In genomic region chrX:133638285-133638684, GRCh38 we compare ENCODE assay signal across 20 cellular contexts.
DNase-seq lines count a peak whose midpoint lies in the region; ATAC-seq, FAIRE-seq and TF ChIP-seq lines count a peak whose summit lies in the region.
"Had no signal": no experiment of that assay in that cellular context is flagged by ENCODE, and none has a peak within 500 bp of the region (broad histone marks: within the 10 kb centered on the region; RNA-seq: fewer than 3 reads in every experiment).

No MANE protein-coding gene starts in this region.

- FAIRE-seq in bronchial epithelial cell (lab: Jason Lieb, UNC) = no peak
- FAIRE-seq: HTR-8/SVneo had no signal

- no peak for DNase-seq in H9
- peak; percentile 17 for DNase-seq in NCI-H2107 treated with DMSO at 0.1 percent for 48 hours (lab: John Stamatoyannopoulos, UW; ENCODE audit: unreplicated experiment)
- peak; percentile 70 for DNase-seq in bronchial epithelial cell (ENCODE audit: low read depth)
- DNase-seq in AG08395 (ENCODE audit: low spot score) = no peak
- no peak for DNase-seq in NCI-H2196 (lab: John Stamatoyannopoulos, UW; ENCODE audit: unreplicated experiment)
- no peak for DNase-seq in kidney glomerular epithelial cell (lab: John Stamatoyannopoulos, UW)
- DNase-seq: activated CD4-positive, alpha-beta T cell treated with anti-CD3 and anti-CD28 coated beads for 4 hours; activated effector memory CD4-positive, alpha-beta T cell treated with Interleukin-2 at 50 U/mL for 16 hours; CD4-positive, CD25-positive, alpha-beta regulatory T cell; central memory CD4-positive, alpha-beta T cell; glutamatergic neuron; NCI-H1417; NCI-H2227 treated with DMSO at 0.1 percent for 48 hours; retina; RPMI8226 had no signal

- H3K4me2 ChIP-seq in H9 (ENCODE audit: insufficient read depth, insufficient read length, low read length) = no peak overlapping the region

- TF ChIP-seq CTCF in H9 (conservative IDR thresholded peaks at IDR 0.05) (no peak), bronchial epithelial cell (IDR thresholded peaks at IDR 0.05; ENCODE audit: insufficient read depth, low read length, severe bottlenecking) (no peak), nephron (IDR thresholded peaks at IDR 0.05; ENCODE audit: unreplicated experiment in 3 of 3) (no peak)

- no peaks in the 10 kb centered on the region for H3K9me3 ChIP-seq in H9 (ENCODE audit: control insufficient read depth, low read depth, low read length)
- H3K9me3 ChIP-seq: adrenal gland had no signal

- H4K5ac ChIP-seq in H9 (ENCODE audit: insufficient read length, low read depth, low read length) = no peak overlapping the region

- H3K79me1 ChIP-seq in H9 (ENCODE audit: insufficient read depth, low read depth, low read length, poor library complexity, severe bottlenecking) = no peaks in the 10 kb centered on the region

- H3T11ph ChIP-seq in H9 (ENCODE audit: low read length) = no peak overlapping the region

- no peak overlapping the region for H3K14ac ChIP-seq in H9 (ENCODE audit: insufficient read depth, low read length)

- H3K9me3 Mint-ChIP-seq in H9 = no peaks in the 10 kb centered on the region
- H3K9me3 Mint-ChIP-seq in nephron = no peaks in the 10 kb centered on the region

- peak overlapping the region; percentile 37 for H2AK5ac ChIP-seq in H9 (ENCODE audit: insufficient read length, low read length)

- H3K27me3 ChIP-seq in H9 (ENCODE audit: insufficient read depth, low read length) (no peaks in the 10 kb centered on the region), bronchial epithelial cell (ENCODE audit: control insufficient read depth, insufficient read depth, low read length) (no peaks in the 10 kb centered on the region)

- H3K23me2 ChIP-seq in H9 (ENCODE audit: insufficient read length, low read depth, low read length, poor library complexity, severe bottlenecking) = no peaks in the 10 kb centered on the region

- no peak overlapping the region for H3K56ac ChIP-seq in H9 (ENCODE audit: insufficient read length, low read depth, low read length)

- no peaks in the 10 kb centered on the region for H3K79me2 ChIP-seq in H9 (ENCODE audit: insufficient read depth, low read length)

- no peak overlapping the region for H2BK5ac ChIP-seq in H9 (ENCODE audit: insufficient read length, low read length)

- no peak overlapping the region for H2BK20ac ChIP-seq in H9 (ENCODE audit: low read depth, low read length, poor library complexity, severe bottlenecking)

- H3K36me3 Mint-ChIP-seq in H9 (ENCODE audit: insufficient read depth in 1 of 3, low read depth in 3 of 3) (no peaks in the 10 kb centered on the region; a peak in 1 of 7 replicates), nephron (ENCODE audit: low read depth) (peaks cover 3% of the 10 kb centered on the region)
- H3K36me3 Mint-ChIP-seq: CD4-positive, CD25-positive, alpha-beta regulatory T cell had no signal

- H3K27me3 Mint-ChIP-seq in H9 (ENCODE audit: low read depth) (no peaks in the 10 kb centered on the region), nephron (ENCODE audit: low read depth) (no peaks in the 10 kb centered on the region)
- H3K27me3 Mint-ChIP-seq: CD4-positive, CD25-positive, alpha-beta regulatory T cell had no signal

- WGBS in H9 (ENCODE audit: extremely low coverage, insufficient read length, low lambda C conversion rate) = no CpG with 5 or more reads among the region's 4 CpGs

- peaks cover 9% of the 10 kb centered on the region; the same call in 1 of the 2 replicates for H3K4me1 ChIP-seq in H9 (ENCODE audit: insufficient read depth, low read length)
- H3K4me1 ChIP-seq: adrenal gland had no signal

- no peak for ATAC-seq in GM21717 (IDR thresholded peaks at IDR 0.05; ENCODE audit: unreplicated experiment)
- ATAC-seq: left lobe of liver had no signal

- peak overlapping the region; percentile 49 for H3K18ac ChIP-seq in H9 (ENCODE audit: insufficient read length, low read depth, low read length)

- no peak overlapping the region for H3K9ac ChIP-seq in H9 (ENCODE audit: extremely low read depth, insufficient read length, low read length)

- no peak overlapping the region for H3K4me3 ChIP-seq in bronchial epithelial cell (ENCODE audit: low read depth, low read length)
- H3K4me3 ChIP-seq: adrenal gland had no signal

- no peak overlapping the region for H4K8ac ChIP-seq in H9 (replicated peaks; ENCODE audit: insufficient read length, low read depth, low read length)

- no peaks in the 10 kb centered on the region for H4K20me1 ChIP-seq in H9 (ENCODE audit: control insufficient read depth, insufficient read depth, insufficient read length)

- no peak overlapping the region for H2BK120ac ChIP-seq in H9 (ENCODE audit: low read depth, low read length, poor library complexity, severe bottlenecking)

- no peak overlapping the region for H4K91ac ChIP-seq in H9 (ENCODE audit: insufficient read length, low read depth, low read length)

- H3K36me3 ChIP-seq in bronchial epithelial cell (ENCODE audit: control insufficient read depth, insufficient read depth, low read length) = no peaks in the 10 kb centered on the region
- H3K36me3 ChIP-seq: adrenal gland had no signal

- no peak overlapping the region for H3K23ac ChIP-seq in H9 (ENCODE audit: insufficient read length, low read depth, low read length)

- peaks cover 64% of the 10 kb centered on the region in 2 experiments for H3K4me1 Mint-ChIP-seq in H9
- H3K4me1 Mint-ChIP-seq in nephron = peaks cover 54% of the 10 kb centered on the region
- H3K4me1 Mint-ChIP-seq: CD4-positive, CD25-positive, alpha-beta regulatory T cell had no signal

- no peak overlapping the region for H3K4ac ChIP-seq in H9 (ENCODE audit: low read depth, low read length)

- H3K27ac ChIP-seq in H9 (ENCODE audit: insufficient read length, low read depth, low read length) = no peak overlapping the region
- H3K27ac ChIP-seq: adrenal gland had no signal

- H2BK12ac ChIP-seq in H9 (ENCODE audit: insufficient read length, low read depth, low read length) = no peak overlapping the region

- peak overlapping the region in 2 of 3 experiments; percentile 59 to 99; a peak in 2 of 7 replicates for H3K27ac Mint-ChIP-seq in H9
- H3K27ac Mint-ChIP-seq in nephron = peak overlapping the region in 2 of 3 experiments; percentile 45 to 76
- H3K27ac Mint-ChIP-seq: CD4-positive, CD25-positive, alpha-beta regulatory T cell had no signal

- H2BK15ac ChIP-seq in H9 (ENCODE audit: low read depth, low read length) = peak overlapping the region; percentile 60

- H3K4me3 Mint-ChIP-seq in H9 (no peak overlapping the region), nephron (no peak overlapping the region)

- H2AFZ ChIP-seq in H9 (ENCODE audit: low read length) = no peak overlapping the region

Comparison
In these comparisons a context has a peak if more than half of its experiments do, and no peak if none do; other contexts are left out.
1. DNase-seq: peak in NCI-H2107 treated with DMSO at 0.1 percent for 48 hours (single experiment) and bronchial epithelial cell (single experiment); none in H9 (single experiment), AG08395 (single experiment), NCI-H2196 (single experiment) and kidney glomerular epithelial cell (single experiment).